ENCODE assay signal across 9 cellular contexts in the genomic region with DNA sequence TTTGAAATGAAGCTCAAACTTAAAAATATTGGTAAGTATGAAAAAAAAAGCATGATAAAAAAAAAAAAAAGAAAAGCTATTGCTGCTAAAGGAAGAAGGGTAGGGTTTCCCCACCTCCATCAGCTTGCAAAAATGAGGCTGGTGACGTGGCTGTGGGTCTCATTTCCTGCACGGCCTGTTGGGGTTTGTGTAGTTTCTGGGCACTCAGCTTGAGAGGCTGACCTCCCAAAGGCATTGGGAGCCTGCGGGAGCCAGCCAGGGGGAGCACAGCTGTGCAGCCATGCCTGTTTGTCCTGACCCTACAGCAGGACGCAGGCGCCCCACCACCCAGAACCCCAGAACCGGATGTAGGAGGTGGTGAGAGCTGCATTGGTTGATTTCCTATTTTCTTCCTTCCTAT. TPM values are rescaled to one million over a fixed set of nuclear protein-coding genes. Genes with fewer than 3 reads are reported as not detected.
A peak's percentile ranks its signal among the peaks of the same experiment; 100 is the strongest.
DNase-seq lines count a peak whose midpoint lies in the region; ATAC-seq and TF ChIP-seq lines count a peak whose summit lies in the region.
"Had no signal": no experiment of that assay in that cellular context is flagged by ENCODE, and none has a peak within 500 bp of the region (broad histone marks: within the 10 kb centered on the region; RNA-seq: fewer than 3 reads in every experiment).

No MANE protein-coding gene starts in this region.

- peaks cover 56% of the 10 kb centered on the region for H3K4me1 Mint-ChIP-seq in activated T-helper 1 cell treated with anti-CD3 and anti-CD28 coated beads, Interleukin-12 subunit alpha, Interleukin-12 subunit beta, Interleukin-2, Interleukin-4 antibody, amounts not matched to agents 30 ng/mL and 10 ng/mL and 1 ng/mL, durations not matched to agents 14 hours and 24 hours and 36 hours (ENCODE audit: low read depth)
- H3K4me1 Mint-ChIP-seq in endothelial cell (ENCODE audit: unreplicated experiment) = no peaks in the 10 kb centered on the region

- no TSS peak for BruUV-seq in PC-9 (replicated peaks; lab: Mats Ljungman, UMichigan)

- no peaks in the 10 kb centered on the region for H3K27me3 ChIP-seq in BLaER1 treated with 17β-estradiol and CSF1 and Interleukin-3, amounts not matched to agents 10 nM and 100 nM
- no peaks in the 10 kb centered on the region for H3K27me3 ChIP-seq in PC-9 (ENCODE audit: insufficient read depth, low read depth)

- intact Hi-C loops in activated T-helper 1 cell treated with anti-CD3 and anti-CD28 coated beads, Interleukin-12 subunit alpha, Interleukin-12 subunit beta, Interleukin-2, Interleukin-4 antibody, amounts not matched to agents 30 ng/mL and 10 ng/mL and 1 ng/mL, durations not matched to agents 14 hours and 24 hours and 36 hours (cut with micrococcal nuclease) = loop anchor here (1.0 to 2.0 kb wide), 2 partner anchors 29 to 62 kb away; no protein-coding TSS in a partner anchor
- intact Hi-C loops in sciatic nerve (cut with DNase I) = no loop called here
- intact Hi-C loops in PC-9 (cut with micrococcal nuclease; ENCODE audit: unreplicated experiment) = no loop called here

- peak overlapping the region; percentile 94 for H3K27ac Mint-ChIP-seq in activated T-helper 1 cell treated with anti-CD3 and anti-CD28 coated beads, Interleukin-12 subunit alpha, Interleukin-12 subunit beta, Interleukin-2, Interleukin-4 antibody, amounts not matched to agents 30 ng/mL and 10 ng/mL and 1 ng/mL, durations not matched to agents 14 hours and 24 hours and 36 hours
- H3K27ac Mint-ChIP-seq in endothelial cell (ENCODE audit: unreplicated experiment) = no peak overlapping the region

- H3K4me2 ChIP-seq in BLaER1 treated with 17β-estradiol and CSF1 and Interleukin-3, amounts not matched to agents 10 nM and 100 nM = peak overlapping the region; percentile 78 to 96 (median 88)
- H3K4me2 ChIP-seq in PC-9 = no peak overlapping the region

- TF ChIP-seq CTCF in PC-9 (conservative IDR thresholded peaks at IDR 0.05) (no peak), endothelial cell (IDR thresholded peaks at IDR 0.05; ENCODE audit: unreplicated experiment) (no peak)

- no peak overlapping the region for H2AFZ ChIP-seq in PC-9

- H3K9me3 Mint-ChIP-seq in activated T-helper 1 cell treated with anti-CD3 and anti-CD28 coated beads, Interleukin-12 subunit alpha, Interleukin-12 subunit beta, Interleukin-2, Interleukin-4 antibody, amounts not matched to agents 30 ng/mL and 10 ng/mL and 1 ng/mL, durations not matched to agents 14 hours and 24 hours and 36 hours = no peaks in the 10 kb centered on the region
- H3K9me3 Mint-ChIP-seq in endothelial cell (ENCODE audit: unreplicated experiment) = peaks cover 4% of the 10 kb centered on the region

- H3K4me3 ChIP-seq in BLaER1 treated with 17β-estradiol and CSF1 and Interleukin-3, amounts not matched to agents 10 nM and 100 nM = peak overlapping the region in 4 of 10 experiments; percentile 1 to 37 (median 22); a peak in 2 of 20 replicates
- H3K4me3 ChIP-seq in PC-9 = no peak overlapping the region

- H3K9me2 ChIP-seq in PC-9 (ENCODE audit: insufficient read depth) = no peaks in the 10 kb centered on the region

- no peaks in the 10 kb centered on the region for H3K27me3 Mint-ChIP-seq in activated T-helper 1 cell treated with anti-CD3 and anti-CD28 coated beads, Interleukin-12 subunit alpha, Interleukin-12 subunit beta, Interleukin-2, Interleukin-4 antibody, amounts not matched to agents 30 ng/mL and 10 ng/mL and 1 ng/mL, durations not matched to agents 14 hours and 24 hours and 36 hours (ENCODE audit: insufficient read depth)
- H3K27me3 Mint-ChIP-seq in endothelial cell (ENCODE audit: unreplicated experiment) = no peaks in the 10 kb centered on the region

- H4K20me1 ChIP-seq in BLaER1 treated with 17β-estradiol and CSF1 and Interleukin-3, amounts not matched to agents 10 nM and 100 nM = no peaks in the 10 kb centered on the region
- H4K20me1 ChIP-seq in PC-9 (ENCODE audit: insufficient read depth) = no peaks in the 10 kb centered on the region

- H3K4me1 ChIP-seq in BLaER1 treated with 17β-estradiol and CSF1 and Interleukin-3, amounts not matched to agents 10 nM and 100 nM = peaks cover 56 to 98% (median 92%) of the 10 kb centered on the region in 10 experiments
- no peaks in the 10 kb centered on the region for H3K4me1 ChIP-seq in PC-9 (replicated peaks; ENCODE audit: insufficient read depth)

- H3K36me3 ChIP-seq in BLaER1 treated with 17β-estradiol and CSF1 and Interleukin-3, amounts not matched to agents 10 nM and 100 nM = peaks cover 0 to 7% (median 0%) of the 10 kb centered on the region in 11 experiments; a peak in 2 of 22 replicates
- no peaks in the 10 kb centered on the region for H3K36me3 ChIP-seq in PC-9 (ENCODE audit: low read depth)

- H3K27ac ChIP-seq in BLaER1 treated with 17β-estradiol and CSF1 and Interleukin-3, amounts not matched to agents 10 nM and 100 nM = peak overlapping the region in 10 of 11 experiments; percentile 51 to 94 (median 88); a peak in 20 of 22 replicates
- no peak overlapping the region for H3K27ac ChIP-seq in PC-9

- POLR2A ChIA-PET in PC-9 (lab: Charles Lee; ENCODE audit: unreplicated experiment) = interaction anchor here (0.6 kb wide), 1 partner anchor 115 kb away, joined by 6 read pairs; no protein-coding TSS in a partner anchor

- ATAC-seq in GM21367 (IDR thresholded peaks at IDR 0.05; ENCODE audit: unreplicated experiment) (peak; percentile 65), sciatic nerve (peak; percentile 63)

- no peaks in the 10 kb centered on the region for H3F3A ChIP-seq in PC-9 (ENCODE audit: insufficient read depth, low read depth)

- H3K9me3 ChIP-seq in BLaER1 treated with 17β-estradiol and CSF1 and Interleukin-3, amounts not matched to agents 10 nM and 100 nM (replicated peaks in 1 of 11) = peaks cover 7 to 13% (median 12%) of the 10 kb centered on the region in 11 experiments; a peak in 21 of 22 replicates
- H3K9me3 ChIP-seq in PC-9 (ENCODE audit: insufficient read depth, low read depth) = no peaks in the 10 kb centered on the region

- no peaks in the 10 kb centered on the region for H3K79me2 ChIP-seq in PC-9 (ENCODE audit: low read depth)

- CTCF ChIA-PET in PC-9 (lab: Charles Lee) = interaction anchor here (0.6 to 1.1 kb wide), 2 partner anchors 69 to 82 kb away, joined by 3 read pairs; no protein-coding TSS in a partner anchor

- H3K4me3 Mint-ChIP-seq in activated T-helper 1 cell treated with anti-CD3 and anti-CD28 coated beads, Interleukin-12 subunit alpha, Interleukin-12 subunit beta, Interleukin-2, Interleukin-4 antibody, amounts not matched to agents 30 ng/mL and 10 ng/mL and 1 ng/mL, durations not matched to agents 14 hours and 24 hours and 36 hours = peak overlapping the region; percentile 15
- no peak overlapping the region for H3K4me3 Mint-ChIP-seq in endothelial cell (ENCODE audit: unreplicated experiment)

- peaks cover 6% of the 10 kb centered on the region for H3K36me3 Mint-ChIP-seq in activated T-helper 1 cell treated with anti-CD3 and anti-CD28 coated beads, Interleukin-12 subunit alpha, Interleukin-12 subunit beta, Interleukin-2, Interleukin-4 antibody, amounts not matched to agents 30 ng/mL and 10 ng/mL and 1 ng/mL, durations not matched to agents 14 hours and 24 hours and 36 hours (ENCODE audit: low read depth)
- no peaks in the 10 kb centered on the region for H3K36me3 Mint-ChIP-seq in endothelial cell (ENCODE audit: low read depth, unreplicated experiment)

- DNase-seq in LHCN-M2 (ENCODE audit: low read depth) (peak; percentile 36), sciatic nerve (ENCODE audit: low spot score) (no peak), NCI-H2029 (lab: John Stamatoyannopoulos, UW) (no peak), PC-9 (no peak), endothelial cell (ENCODE audit: low spot score) (no peak)
- DNase-seq in activated T-helper 1 cell treated with anti-CD3 and anti-CD28 coated beads, Interleukin-12 subunit alpha, Interleukin-12 subunit beta, Interleukin-2, Interleukin-4 antibody, amounts not matched to agents 30 ng/mL and 10 ng/mL and 1 ng/mL, durations not matched to agents 14 hours and 24 hours and 36 hours (ENCODE audit: low spot score) = peak; percentile 74

- peak overlapping the region in 9 of 11 experiments; percentile 35 to 83 (median 68); a peak in 15 of 22 replicates for H3K9ac ChIP-seq in BLaER1 treated with 17β-estradiol and CSF1 and Interleukin-3, amounts not matched to agents 10 nM and 100 nM

RNA-seq across cellular contexts. Expression of gene CARD11, which starts 48.8 kb away (rescaled TPM):
- not detected in 2 replicates for total RNA-seq in LHCN-M2 (2014; rRNA removed)
- polyA plus RNA-seq in LHCN-M2 (2012) = not detected
- total RNA-seq in activated T-helper 1 cell treated with anti-CD3 and anti-CD28 coated beads, Interleukin-12 subunit alpha, Interleukin-12 subunit beta, Interleukin-2, Interleukin-4 antibody, amounts not matched to agents 30 ng/mL and 10 ng/mL and 1 ng/mL, durations not matched to agents 14 hours and 24 hours and 36 hours = 120 and 128 TPM in 2 replicates
- 3.9 TPM for total RNA-seq in sciatic nerve
- 62.6 and 63.3 TPM in 2 replicates for total RNA-seq in PC-9 (2021)
- total RNA-seq in endothelial cell (ENCODE audit: unreplicated experiment) = 3.9 TPM
- polyA plus RNA-seq: neural cell had no signal

Comparison
In these comparisons a context has a peak if more than half of its experiments do, and no peak if none do; other contexts are left out.
1. DNase-seq: peak in LHCN-M2 (single experiment) and activated T-helper 1 cell treated with anti-CD3 and anti-CD28 coated beads, Interleukin-12 subunit alpha, Interleukin-12 subunit beta, Interleukin-2, Interleukin-4 antibody, amounts not matched to agents 30 ng/mL and 10 ng/mL and 1 ng/mL, durations not matched to agents 14 hours and 24 hours and 36 hours (single experiment); none in sciatic nerve (single experiment), NCI-H2029 (single experiment), PC-9 (0 of 2) and endothelial cell (single experiment).
2. RNA of gene CARD11, which starts 48.8 kb away (total RNA-seq): 120 to 128 TPM in activated T-helper 1 cell treated with anti-CD3 and anti-CD28 coated beads, Interleukin-12 subunit alpha, Interleukin-12 subunit beta, Interleukin-2, Interleukin-4 antibody, amounts not matched to agents 30 ng/mL and 10 ng/mL and 1 ng/mL, durations not matched to agents 14 hours and 24 hours and 36 hours and 62.6 to 63.3 TPM in PC-9; 3.9 TPM in sciatic nerve (single experiment), 3.9 TPM in endothelial cell (single experiment) and not detected in LHCN-M2; every median in the first group is over 10 times any median in the second.